In the genomic region with DNA sequence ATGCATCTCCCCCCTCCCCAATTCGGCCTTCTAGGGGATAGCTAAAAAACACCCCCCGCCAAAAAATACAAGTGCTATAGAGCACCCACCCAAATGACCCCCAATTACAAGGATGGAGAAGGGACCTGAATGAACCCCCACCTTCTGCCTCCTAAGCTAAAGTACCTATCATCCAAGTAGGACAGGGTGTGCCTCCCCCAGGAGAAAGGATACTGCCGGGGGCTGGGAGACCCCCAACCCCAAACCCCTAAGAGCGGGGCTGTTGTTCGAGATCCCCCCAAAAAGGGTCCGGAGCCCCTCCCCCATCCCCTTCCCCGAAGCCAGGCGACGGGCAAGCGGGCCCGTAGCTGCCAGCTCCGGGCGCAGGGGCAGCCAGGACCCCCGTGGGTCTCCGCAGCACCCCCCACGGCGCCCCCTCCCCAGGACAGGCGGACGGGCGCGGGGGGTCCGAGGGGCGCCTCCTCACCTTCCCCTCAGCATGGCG, we compare ENCODE assay signal across 1 cellular context.
TF ChIP-seq lines count a peak whose summit lies in the region.

No MANE protein-coding gene starts in this region.

TF ChIP-seq in K562, 482 proteins besides CTCF, POLR2A, EP300 and RAD21 (continued from another document and continues in another):
- TF ChIP-seq ARID4B (CRISPR knock-in tag; IDR thresholded peaks at IDR 0.05) (0 out of 2 replicates have a peak, but pooled peaks have one; percentile 9), FOXA3 (CRISPR knock-in tag; conservative IDR thresholded peaks at IDR 0.05 in 1 of 2, IDR thresholded peaks at IDR 0.05 in 1 of 2) (no peak), GATAD2A (IDR thresholded peaks at IDR 0.05) (no peak; the same call in 1 of the 2 replicates), SFPQ (IDR thresholded peaks at IDR 0.05; ENCODE audit: low read depth, low read length) (no peak), CBX8 (IDR thresholded peaks at IDR 0.05; ENCODE audit: borderline replicate concordance, extremely low read depth, low read depth, low read length, poor library complexity, severe bottlenecking) (no peak), GTF3C2 (IDR thresholded peaks at IDR 0.05; ENCODE audit: borderline replicate concordance, extremely low read depth, insufficient read length) (no peak), PHF20 (IDR thresholded peaks at IDR 0.05; ENCODE audit: partially characterized antibody) (no peak), MED1 (CRISPR knock-in tag; IDR thresholded peaks at IDR 0.05; ENCODE audit: borderline replicate concordance) (no peak), DDX20 (tag; IDR thresholded peaks at IDR 0.05; ENCODE audit: low read depth) (no peak), NUFIP1 (IDR thresholded peaks at IDR 0.05; ENCODE audit: partially characterized antibody) (no peak), ZNF431 (CRISPR knock-in tag; IDR thresholded peaks at IDR 0.05) (no peak), ZNF354B (CRISPR knock-in tag; IDR thresholded peaks at IDR 0.05) (no peak), CBX1 (IDR thresholded peaks at IDR 0.05; ENCODE audit: low read depth) (no peak), CSDE1 (IDR thresholded peaks at IDR 0.05) (no peak; a peak in 1 of 4 replicates), CGGBP1 (CRISPR knock-in tag; IDR thresholded peaks at IDR 0.05) (no peak), SPI1 (IDR thresholded peaks at IDR 0.05; ENCODE audit: borderline replicate concordance, low read depth, low read length) (no peak), ZNF143 (CRISPR knock-in tag; IDR thresholded peaks at IDR 0.05) (no peak), TAF15 (IDR thresholded peaks at IDR 0.05; ENCODE audit: low read depth, low read length) (no peak), FOXJ2 (tag; IDR thresholded peaks at IDR 0.05) (no peak), TBP (optimal IDR thresholded peaks at IDR 0.05; ENCODE audit: low read depth, low read length) (no peak), PRPF4 (IDR thresholded peaks at IDR 0.05; ENCODE audit: insufficient read depth, low read depth, low read length, poor library complexity, severe bottlenecking) (peak; percentile 90), ZNF584 (CRISPR knock-in tag; IDR thresholded peaks at IDR 0.05; ENCODE audit: low read depth) (no peak), ZNF253 (CRISPR knock-in tag; conservative IDR thresholded peaks at IDR 0.05) (no peak), IRF9 (tag; IDR thresholded peaks at IDR 0.05) (no peak), ATF3 (IDR thresholded peaks at IDR 0.05) (no peak), ATF3 (CRISPR knock-in tag; conservative IDR thresholded peaks at IDR 0.05) (no peak), XRCC5 (IDR thresholded peaks at IDR 0.05; ENCODE audit: low read depth, low read length) (0 out of 2 replicates have a peak, but pooled peaks have one; percentile 24), ZNF695 (CRISPR knock-in tag; IDR thresholded peaks at IDR 0.05) (no peak), CXXC5 (CRISPR knock-in tag; IDR thresholded peaks at IDR 0.05) (no peak), C11orf30 (IDR thresholded peaks at IDR 0.05; ENCODE audit: low read depth) (no peak), HDAC1 (IDR thresholded peaks at IDR 0.05) (no peak), ZKSCAN3 (CRISPR knock-in tag; IDR thresholded peaks at IDR 0.05) (no peak), ZNF224 (CRISPR knock-in tag; IDR thresholded peaks at IDR 0.05) (no peak), MIER1 (IDR thresholded peaks at IDR 0.05; ENCODE audit: low read depth) (no peak), EWSR1 (IDR thresholded peaks at IDR 0.05; ENCODE audit: borderline replicate concordance, low read depth, partially characterized antibody) (no peak)
- TF ChIP-seq, protein P1, sequence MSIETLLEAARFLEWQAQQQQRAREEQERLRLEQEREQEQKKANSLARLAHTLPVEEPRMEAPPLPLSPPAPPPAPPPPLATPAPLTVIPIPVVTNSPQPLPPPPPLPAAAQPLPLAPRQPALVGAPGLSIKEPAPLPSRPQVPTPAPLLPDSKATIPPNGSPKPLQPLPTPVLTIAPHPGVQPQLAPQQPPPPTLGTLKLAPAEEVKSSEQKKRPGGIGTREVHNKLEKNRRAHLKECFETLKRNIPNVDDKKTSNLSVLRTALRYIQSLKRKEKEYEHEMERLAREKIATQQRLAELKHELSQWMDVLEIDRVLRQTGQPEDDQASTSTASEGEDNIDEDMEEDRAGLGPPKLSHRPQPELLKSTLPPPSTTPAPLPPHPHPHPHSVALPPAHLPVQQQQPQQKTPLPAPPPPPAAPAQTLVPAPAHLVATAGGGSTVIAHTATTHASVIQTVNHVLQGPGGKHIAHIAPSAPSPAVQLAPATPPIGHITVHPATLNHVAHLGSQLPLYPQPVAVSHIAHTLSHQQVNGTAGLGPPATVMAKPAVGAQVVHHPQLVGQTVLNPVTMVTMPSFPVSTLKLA (conservative IDR thresholded peaks at IDR 0.05) = peak in 1 of 2 experiments; percentile 60; a peak in 2 of 4 replicates
- TF ChIP-seq, protein P2, sequence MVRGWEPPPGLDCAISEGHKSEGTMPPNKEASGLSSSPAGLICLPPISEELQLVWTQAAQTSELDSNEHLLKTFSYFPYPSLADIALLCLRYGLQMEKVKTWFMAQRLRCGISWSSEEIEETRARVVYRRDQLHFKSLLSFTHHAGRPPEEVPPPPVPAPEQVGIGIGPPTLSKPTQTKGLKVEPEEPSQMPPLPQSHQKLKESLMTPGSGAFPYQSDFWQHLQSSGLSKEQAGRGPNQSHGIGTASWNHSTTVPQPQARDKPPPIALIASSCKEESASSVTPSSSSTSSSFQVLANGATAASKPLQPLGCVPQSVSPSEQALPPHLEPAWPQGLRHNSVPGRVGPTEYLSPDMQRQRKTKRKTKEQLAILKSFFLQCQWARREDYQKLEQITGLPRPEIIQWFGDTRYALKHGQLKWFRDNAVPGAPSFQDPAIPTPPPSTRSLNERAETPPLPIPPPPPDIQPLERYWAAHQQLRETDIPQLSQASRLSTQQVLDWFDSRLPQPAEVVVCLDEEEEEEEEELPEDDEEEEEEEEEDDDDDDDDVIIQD (CRISPR knock-in tag; IDR thresholded peaks at IDR 0.05) = no peak
- TF ChIP-seq, protein P3, sequence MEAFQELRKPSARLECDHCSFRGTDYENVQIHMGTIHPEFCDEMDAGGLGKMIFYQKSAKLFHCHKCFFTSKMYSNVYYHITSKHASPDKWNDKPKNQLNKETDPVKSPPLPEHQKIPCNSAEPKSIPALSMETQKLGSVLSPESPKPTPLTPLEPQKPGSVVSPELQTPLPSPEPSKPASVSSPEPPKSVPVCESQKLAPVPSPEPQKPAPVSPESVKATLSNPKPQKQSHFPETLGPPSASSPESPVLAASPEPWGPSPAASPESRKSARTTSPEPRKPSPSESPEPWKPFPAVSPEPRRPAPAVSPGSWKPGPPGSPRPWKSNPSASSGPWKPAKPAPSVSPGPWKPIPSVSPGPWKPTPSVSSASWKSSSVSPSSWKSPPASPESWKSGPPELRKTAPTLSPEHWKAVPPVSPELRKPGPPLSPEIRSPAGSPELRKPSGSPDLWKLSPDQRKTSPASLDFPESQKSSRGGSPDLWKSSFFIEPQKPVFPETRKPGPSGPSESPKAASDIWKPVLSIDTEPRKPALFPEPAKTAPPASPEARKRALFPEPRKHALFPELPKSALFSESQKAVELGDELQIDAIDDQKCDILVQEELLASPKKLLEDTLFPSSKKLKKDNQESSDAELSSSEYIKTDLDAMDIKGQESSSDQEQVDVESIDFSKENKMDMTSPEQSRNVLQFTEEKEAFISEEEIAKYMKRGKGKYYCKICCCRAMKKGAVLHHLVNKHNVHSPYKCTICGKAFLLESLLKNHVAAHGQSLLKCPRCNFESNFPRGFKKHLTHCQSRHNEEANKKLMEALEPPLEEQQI (IDR thresholded peaks at IDR 0.05) = no peak
